19 cellular contexts compared by ENCODE assay signal in the genomic region with DNA sequence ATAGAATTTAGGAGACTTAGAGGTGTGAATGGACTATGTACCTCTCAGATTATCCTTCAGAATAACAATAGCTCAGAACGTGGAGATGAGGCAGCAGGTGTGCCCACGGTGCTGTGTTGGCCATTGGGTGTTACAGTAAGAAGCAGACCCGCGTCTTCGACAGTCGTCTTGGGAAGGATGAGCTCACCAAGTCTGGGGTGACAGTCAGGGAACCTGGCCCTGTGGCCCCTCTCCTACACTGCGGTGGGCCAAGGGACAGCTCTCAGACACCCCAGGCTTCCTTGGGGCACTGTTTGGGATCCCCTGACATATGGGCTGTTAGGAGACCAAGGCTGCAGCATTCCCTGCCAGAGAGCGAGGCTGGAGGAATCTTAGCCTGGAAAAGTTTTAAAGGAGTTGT.
A peak's percentile ranks its signal among the peaks of the same experiment; 100 is the strongest.
DNase-seq lines count a peak whose midpoint lies in the region; ATAC-seq, FAIRE-seq and TF ChIP-seq lines count a peak whose summit lies in the region.
"Had no signal": no experiment of that assay in that cellular context is flagged by ENCODE, and none has a peak within 500 bp of the region (broad histone marks: within the 10 kb centered on the region; RNA-seq: fewer than 3 reads in every experiment).

No MANE protein-coding gene starts in this region.

- peak; percentile 57 for DNase-seq in Right ventricle myocardium inferior (ENCODE audit: missing footprints)
- DNase-seq in left cardiac atrium = no peak
- DNase-seq in H1 (ENCODE audit: low read depth in 1 of 2, low spot score in 2 of 2) = no peak
- DNase-seq in neural crest cell (ENCODE audit: low read depth, low spot score) = no peak
- peak; percentile 70 for DNase-seq in osteocyte (ENCODE audit: extremely low spot score, unreplicated experiment)
- no peak for DNase-seq in GM19238 (ENCODE audit: insufficient read length, low spot score)
- no peak for DNase-seq in MM.1S
- DNase-seq in effector memory CD4-positive, alpha-beta T cell = no peak
- DNase-seq: 8988T; CD4-positive, alpha-beta memory T cell; DMS153; DMS79; GDM1; H7 had no signal

- H3K23me2 ChIP-seq in H1 (ENCODE audit: low read depth, low read length) = no peaks in the 10 kb centered on the region

- H3K79me2 ChIP-seq in H1 (ENCODE audit: control insufficient read depth in 1 of 2, insufficient read depth in 2 of 2, low read length in 2 of 2) (no peaks in the 10 kb centered on the region), MM.1S (ENCODE audit: low read length) (no peaks in the 10 kb centered on the region)

- H2BK20ac ChIP-seq in H1 (ENCODE audit: low read length) = no peak overlapping the region

- H2AFZ ChIP-seq in H1 (ENCODE audit: low read length) (no peak overlapping the region), MM.1S (ENCODE audit: low read length) (no peak overlapping the region)
- H2AFZ ChIP-seq: GM23338 had no signal

- H3K56ac ChIP-seq in H1 (replicated peaks; ENCODE audit: insufficient read length, low read depth, low read length) = no peak overlapping the region

- no peak for FAIRE-seq in H1 (lab: Jason Lieb, UNC)
- FAIRE-seq: GM12892, GM18507 had no signal

- no peak for TF ChIP-seq POLR2A in H1 (IDR thresholded peaks at IDR 0.05; ENCODE audit: control extremely low read depth in 1 of 2, low read depth in 2 of 2, low read length in 2 of 2)

- no peak overlapping the region for H2AK5ac ChIP-seq in H1 (ENCODE audit: low read depth, low read length)

- no peak overlapping the region for H2BK120ac ChIP-seq in H1 (replicated peaks; ENCODE audit: low read depth, low read length)

- no peak overlapping the region for H4K5ac ChIP-seq in H1 (ENCODE audit: insufficient read length, low read depth, low read length)

- peaks cover 0 to 4% of the 10 kb centered on the region in 2 experiments for H4K20me1 ChIP-seq in H1 (replicated peaks in 1 of 2; ENCODE audit: control insufficient read depth in 1 of 2, insufficient read depth in 2 of 2, low read length in 2 of 2)
- H4K20me1 ChIP-seq in MM.1S (ENCODE audit: insufficient read depth, low read length) = no peaks in the 10 kb centered on the region
- H4K20me1 ChIP-seq: BLaER1 had no signal

- H3K9me3 Mint-ChIP-seq in neural crest cell (no peaks in the 10 kb centered on the region), osteocyte (ENCODE audit: unreplicated experiment) (no peaks in the 10 kb centered on the region)
- H3K9me3 Mint-ChIP-seq: CD14-positive monocyte; CD4-positive, alpha-beta memory T cell; GM23338 had no signal

- H3K4me3 Mint-ChIP-seq in neural crest cell (no peak overlapping the region), osteocyte (ENCODE audit: unreplicated experiment) (no peak overlapping the region)
- H3K4me3 Mint-ChIP-seq: CD14-positive monocyte; CD4-positive, alpha-beta memory T cell; GM23338 had no signal

- WGBS in H1 (ENCODE audit: extremely low coverage in 1 of 2, insufficient coverage in 1 of 2, insufficient read length in 1 of 2, insufficient replicate concordance in 2 of 2, low coverage in 1 of 2, low lambda C conversion rate in 2 of 2, missing lambda C conversion rate in 1 of 2), 2 experiments = 94% methylated on average over 8 of the region's 8 CpGs; no CpG with 5 or more reads in 1 of the 2 experiments

- H3K14ac ChIP-seq in H1 (ENCODE audit: insufficient read length) = no peak overlapping the region

- no peak overlapping the region for H2BK12ac ChIP-seq in H1 (ENCODE audit: low read depth, low read length)

- H3K36me3 ChIP-seq in H1 (ENCODE audit: control insufficient read depth in 2 of 4, insufficient read depth in 4 of 4, low read length in 3 of 4) = peaks cover 2 to 15% (median 4%) of the 10 kb centered on the region in 4 experiments; a peak in 5 of 8 replicates
- H3K36me3 ChIP-seq in MM.1S (replicated peaks; ENCODE audit: insufficient read depth, low read length) = no peaks in the 10 kb centered on the region
- H3K36me3 ChIP-seq in effector memory CD4-positive, alpha-beta T cell (ENCODE audit: control insufficient read depth, insufficient read depth, low read length) = peaks cover 4% of the 10 kb centered on the region

- no peaks in the 10 kb centered on the region for H3F3A ChIP-seq in MM.1S (ENCODE audit: insufficient read depth, low read length)

- POLR2A ChIA-PET in H1 (lab: Charles Lee; ENCODE audit: partially characterized antibody) = no interaction called here

- peak overlapping the region; percentile 46; the same call in 1 of the 2 replicates for H4K8ac ChIP-seq in H1 (ENCODE audit: extremely low read depth, insufficient read depth, low read length)

- H3K9me3 ChIP-seq in H1 (ENCODE audit: insufficient read depth in 2 of 2, low read depth in 1 of 2, low read length in 1 of 2) (no peaks in the 10 kb centered on the region), MM.1S (replicated peaks; ENCODE audit: insufficient read depth, low read length) (no peaks in the 10 kb centered on the region)
- H3K9me3 ChIP-seq in effector memory CD4-positive, alpha-beta T cell (ENCODE audit: control insufficient read depth, low read length) = no peaks in the 10 kb centered on the region
- H3K9me3 ChIP-seq: BLaER1 had no signal

- CTCF ChIA-PET in H1 (lab: Charles Lee; ENCODE audit: partially characterized antibody) = interaction anchor here (3.0 kb wide), 1 partner anchor 12 kb away, joined by 22 read pairs; no protein-coding TSS in a partner anchor

- no peaks in the 10 kb centered on the region for H3K4me1 ChIP-seq in H1 (replicated peaks in 1 of 4; ENCODE audit: control insufficient read depth in 3 of 4, insufficient read depth in 4 of 4, low read length in 3 of 4)
- no peaks in the 10 kb centered on the region for H3K4me1 ChIP-seq in MM.1S (ENCODE audit: low read length)
- H3K4me1 ChIP-seq in effector memory CD4-positive, alpha-beta T cell (ENCODE audit: control insufficient read depth, insufficient read depth, low read length, poor library complexity, severe bottlenecking) = no peaks in the 10 kb centered on the region

- no peak overlapping the region for H4K91ac ChIP-seq in H1 (replicated peaks; ENCODE audit: insufficient read length, low read length)

- ATAC-seq in Right ventricle myocardium inferior = no peak
- no peak for ATAC-seq in left cardiac atrium
- ATAC-seq: GM23338 had no signal

- H3K9ac ChIP-seq in H1 (replicated peaks in 1 of 4; ENCODE audit: extremely low read depth in 1 of 4, low read depth in 3 of 4, low read length in 3 of 4) (no peak overlapping the region), MM.1S (ENCODE audit: low read length) (no peak overlapping the region)
- H3K9ac ChIP-seq: BLaER1 had no signal

- no peak overlapping the region for H2BK15ac ChIP-seq in H1 (ENCODE audit: low read length)

- TF ChIP-seq EP300 in H1 (IDR thresholded peaks at IDR 0.05; ENCODE audit: borderline replicate concordance in 1 of 2, low read depth in 2 of 2, low read length in 2 of 2) = no peak

- H3K4me3 ChIP-seq in H1 (ENCODE audit: extremely low read depth in 1 of 4, insufficient read depth in 2 of 4, low read depth in 3 of 4, low read length in 4 of 4) = no peak overlapping the region
- H3K4me3 ChIP-seq in MM.1S (ENCODE audit: low read length) = no peak overlapping the region
- H3K4me3 ChIP-seq in effector memory CD4-positive, alpha-beta T cell (ENCODE audit: insufficient read depth, low read depth, low read length, poor library complexity, severe bottlenecking) = no peak overlapping the region
- H3K4me3 ChIP-seq: BLaER1, GM23338 had no signal

- H3K9me2 ChIP-seq in MM.1S (replicated peaks; ENCODE audit: insufficient read depth, low read length) = no peaks in the 10 kb centered on the region

- TF ChIP-seq RAD21 in H1 (IDR thresholded peaks at IDR 0.05 in 1 of 2, conservative IDR thresholded peaks at IDR 0.05 in 1 of 2; ENCODE audit: low read depth in 2 of 2, low read length in 2 of 2) = no peak

- H3K27ac Mint-ChIP-seq in neural crest cell (ENCODE audit: unreplicated experiment) = peak overlapping the region; percentile 7
- H3K27ac Mint-ChIP-seq in osteocyte (ENCODE audit: unreplicated experiment) = no peak overlapping the region
- H3K27ac Mint-ChIP-seq: GM23338 had no signal

- H3K27me3 ChIP-seq in H1 (replicated peaks in 1 of 4; ENCODE audit: control insufficient read depth in 3 of 4, extremely low read depth in 1 of 4, insufficient read depth in 3 of 4, low read length in 3 of 4) (no peaks in the 10 kb centered on the region), MM.1S (replicated peaks; ENCODE audit: insufficient read depth, low read length) (no peaks in the 10 kb centered on the region)
- no peaks in the 10 kb centered on the region for H3K27me3 ChIP-seq in effector memory CD4-positive, alpha-beta T cell (replicated peaks; ENCODE audit: control insufficient read depth, insufficient read depth, low read length, poor library complexity, severe bottlenecking)
- H3K27me3 ChIP-seq: BLaER1 had no signal

- H3K4ac ChIP-seq in H1 (replicated peaks; ENCODE audit: insufficient read length, low read depth, low read length) = no peak overlapping the region

- no peak overlapping the region for H3K23ac ChIP-seq in H1 (ENCODE audit: insufficient read length)

- no peaks in the 10 kb centered on the region for H3K79me1 ChIP-seq in H1 (ENCODE audit: low read depth, low read length)

- no peak overlapping the region for H3K18ac ChIP-seq in H1 (ENCODE audit: extremely low read depth, low read length)

- no peak for TF ChIP-seq CTCF in H1 (IDR thresholded peaks at IDR 0.05; ENCODE audit: control extremely low read depth in 1 of 3, insufficient read depth in 1 of 3, low read depth in 1 of 3, low read length in 3 of 3)
- no peak for TF ChIP-seq CTCF in neural crest cell (conservative IDR thresholded peaks at IDR 0.05)
- no peak for TF ChIP-seq CTCF in osteocyte (IDR thresholded peaks at IDR 0.05)
- TF ChIP-seq CTCF in MM.1S (IDR thresholded peaks at IDR 0.05; ENCODE audit: low read length) = no peak

- intact Hi-C loops in Right ventricle myocardium inferior (cut with DNase I) (no loop called here), left cardiac atrium (cut with DNase I) (no loop called here)

- H3K27me3 Mint-ChIP-seq in neural crest cell (ENCODE audit: low read depth) (no peaks in the 10 kb centered on the region), osteocyte (ENCODE audit: unreplicated experiment) (no peaks in the 10 kb centered on the region)
- H3K27me3 Mint-ChIP-seq: CD4-positive, alpha-beta memory T cell had no signal

- H3K36me3 Mint-ChIP-seq in neural crest cell (ENCODE audit: low read depth) = peaks cover 6% of the 10 kb centered on the region
- peaks cover 6% of the 10 kb centered on the region for H3K36me3 Mint-ChIP-seq in osteocyte (ENCODE audit: unreplicated experiment)

- H3K4me1 Mint-ChIP-seq in neural crest cell = no peaks in the 10 kb centered on the region
- H3K4me1 Mint-ChIP-seq in osteocyte (ENCODE audit: unreplicated experiment) = peaks cover 6% of the 10 kb centered on the region
- H3K4me1 Mint-ChIP-seq: CD14-positive monocyte, GM23338 had no signal

- H3K27ac ChIP-seq in H1 (ENCODE audit: low read depth, low read length) (no peak overlapping the region), MM.1S (ENCODE audit: low read length) (no peak overlapping the region)
- no peak overlapping the region for H3K27ac ChIP-seq in effector memory CD4-positive, alpha-beta T cell (ENCODE audit: insufficient read depth, low read length, poor library complexity, severe bottlenecking)
- H3K27ac ChIP-seq: BLaER1 had no signal

- no peak overlapping the region for H2BK5ac ChIP-seq in H1 (ENCODE audit: low read depth, low read length)

- H3K4me2 ChIP-seq in H1 (ENCODE audit: insufficient read depth in 1 of 2, low read depth in 2 of 2, low read length in 2 of 2) (no peak overlapping the region), MM.1S (ENCODE audit: low read depth, low read length) (no peak overlapping the region)
- H3K4me2 ChIP-seq: GM23338 had no signal

Comparison
In these comparisons a context has a peak if more than half of its experiments do, and no peak if none do; other contexts are left out.
1. DNase-seq: peak in Right ventricle myocardium inferior (single experiment) and osteocyte (single experiment); none in left cardiac atrium (single experiment), H1 (0 of 2), neural crest cell (single experiment), GM19238 (single experiment), MM.1S (single experiment) and effector memory CD4-positive, alpha-beta T cell (0 of 3).